ENCODE assay signal across 1 cellular context in genomic region chr12:90229771-90230170, GRCh38.
TF ChIP-seq lines count a peak whose summit lies in the region.

No MANE protein-coding gene starts in this region.

TF ChIP-seq in HepG2, 621 proteins besides CTCF, POLR2A, EP300 and RAD21 (continued from another document):
- no peak for TF ChIP-seq SETDB1 (CRISPR knock-in tag; IDR thresholded peaks at IDR 0.05; ENCODE audit: borderline replicate concordance)
- no peak for TF ChIP-seq E2F2 (CRISPR knock-in tag; IDR thresholded peaks at IDR 0.05; ENCODE audit: borderline replicate concordance)
- no peak for TF ChIP-seq NFKBIZ (CRISPR knock-in tag; IDR thresholded peaks at IDR 0.05)
- TF ChIP-seq SIX4 (CRISPR knock-in tag; IDR thresholded peaks at IDR 0.05) = no peak
- TF ChIP-seq PATZ1 (CRISPR knock-in tag; IDR thresholded peaks at IDR 0.05) = no peak
- no peak for TF ChIP-seq PRDM15 (CRISPR knock-in tag; IDR thresholded peaks at IDR 0.05)
- TF ChIP-seq HMG20B (CRISPR knock-in tag; conservative IDR thresholded peaks at IDR 0.05) = no peak
- TF ChIP-seq SRSF1 (optimal IDR thresholded peaks at IDR 0.05; ENCODE audit: low read depth, low read length) = no peak
